9 cellular contexts compared by ENCODE assay signal in genomic region chr11:129373489-129373953, GRCh38. TPM values are rescaled to one million over a fixed set of nuclear protein-coding genes. Genes with fewer than 3 reads are reported as not detected.
DNase-seq lines count a peak whose midpoint lies in the region; ATAC-seq and TF ChIP-seq lines count a peak whose summit lies in the region.
"Had no signal": no experiment of that assay in that cellular context is flagged by ENCODE, and none has a peak within 500 bp of the region (broad histone marks: within the 10 kb centered on the region; RNA-seq: fewer than 3 reads in every experiment).

No MANE protein-coding gene starts in this region.

- H3K4me3 ChIP-seq in ascending aorta (peak overlapping the region; percentile 39 to 58), kidney epithelial cell (ENCODE audit: low read depth, low read length) (peak overlapping the region; percentile 13), stomach smooth muscle (ENCODE audit: low read length in 2 of 2) (peak overlapping the region; percentile 40 to 66)

- peak; percentile 10 for DNase-seq in activated CD4-positive, alpha-beta T cell treated with anti-CD3 and anti-CD28 coated beads for 36 hours
- DNase-seq in activated CD4-positive, alpha-beta T cell treated with anti-CD3 and anti-CD28 coated beads, Interleukin-2, amount 50 U/mL, for 1 hour = no peak
- DNase-seq in ascending aorta (ENCODE audit: low spot score in 2 of 2) (no peak), kidney epithelial cell (ENCODE audit: low read depth) (no peak), NCI-H2081 treated with DMSO at 0.1 percent for 48 hours (lab: John Stamatoyannopoulos, UW) (no peak), NOMO-1 (lab: John Stamatoyannopoulos, UW; ENCODE audit: unreplicated experiment in 2 of 2) (no peak)

- peaks cover 68% of the 10 kb centered on the region for H3K27me3 Mint-ChIP-seq in activated CD4-positive, alpha-beta T cell treated with anti-CD3 and anti-CD28 coated beads for 36 hours

- no peak overlapping the region for H3K27ac Mint-ChIP-seq in activated CD4-positive, alpha-beta T cell treated with anti-CD3 and anti-CD28 coated beads for 36 hours

- peaks cover 27% of the 10 kb centered on the region for H3K27me3 ChIP-seq in ascending aorta
- peaks cover 54% of the 10 kb centered on the region for H3K27me3 ChIP-seq in kidney epithelial cell (ENCODE audit: control insufficient read depth, insufficient read depth, low read length)
- peaks cover 62 to 72% of the 10 kb centered on the region in 2 donors for H3K27me3 ChIP-seq in stomach smooth muscle (ENCODE audit: control insufficient read depth in 1 of 2, insufficient read depth in 2 of 2, low read length in 2 of 2)

- no peak for ATAC-seq in activated CD4-positive, alpha-beta T cell treated with anti-CD3 and anti-CD28 coated beads for 36 hours
- ATAC-seq in GM18909 (IDR thresholded peaks at IDR 0.05; ENCODE audit: poor library complexity, unreplicated experiment) = no peak
- ATAC-seq: left lobe of liver had no signal

- no peaks in the 10 kb centered on the region for H3K9me3 Mint-ChIP-seq in activated CD4-positive, alpha-beta T cell treated with anti-CD3 and anti-CD28 coated beads for 36 hours (ENCODE audit: low read depth)

- TF ChIP-seq CTCF in ascending aorta (IDR thresholded peaks at IDR 0.05) (no peak), kidney epithelial cell (IDR thresholded peaks at IDR 0.05; ENCODE audit: insufficient read depth, low read length, poor library complexity, severe bottlenecking) (no peak)

- no peak overlapping the region for H3K9ac ChIP-seq in stomach smooth muscle (ENCODE audit: low read length in 2 of 2)

- intact Hi-C loops in activated CD4-positive, alpha-beta T cell treated with anti-CD3 and anti-CD28 coated beads for 36 hours (cut with DNase I, micrococcal nuclease) = loop anchor here in 1 of 2 experiments (5.0 kb wide), 1 partner anchor 269 kb away; no protein-coding TSS in a partner anchor
- intact Hi-C loops in ascending aorta (cut with DNase I) = no loop called here

- POLR2A ChIA-PET in activated CD4-positive, alpha-beta T cell treated with anti-CD3 and anti-CD28 coated beads for 36 hours (lab: Charles Lee) = no interaction called here

- H3K9me3 ChIP-seq in ascending aorta = no peaks in the 10 kb centered on the region
- H3K9me3 ChIP-seq in stomach smooth muscle (ENCODE audit: control insufficient read depth in 2 of 2, low read length in 2 of 2) = no peaks in the 10 kb centered on the region

- H3K4me3 Mint-ChIP-seq in activated CD4-positive, alpha-beta T cell treated with anti-CD3 and anti-CD28 coated beads for 36 hours = peak overlapping the region; percentile 50

- no peaks in the 10 kb centered on the region for H3K36me3 ChIP-seq in ascending aorta
- H3K36me3 ChIP-seq in kidney epithelial cell (ENCODE audit: control insufficient read depth, insufficient read depth, low read length) = no peaks in the 10 kb centered on the region
- H3K36me3 ChIP-seq in stomach smooth muscle (ENCODE audit: control insufficient read depth in 2 of 2, insufficient read depth in 2 of 2, low read length in 2 of 2) = no peaks in the 10 kb centered on the region

- peaks cover 25% of the 10 kb centered on the region for H3K4me1 Mint-ChIP-seq in activated CD4-positive, alpha-beta T cell treated with anti-CD3 and anti-CD28 coated beads for 36 hours

- CTCF ChIA-PET in activated CD4-positive, alpha-beta T cell treated with anti-CD3 and anti-CD28 coated beads for 36 hours (lab: Charles Lee) = interaction anchor here (0.8 to 3.2 kb wide), 2 partner anchors 9 to 107 kb away, joined by 4 to 18 read pairs; no protein-coding TSS in a partner anchor

- no peaks in the 10 kb centered on the region for H3K36me3 Mint-ChIP-seq in activated CD4-positive, alpha-beta T cell treated with anti-CD3 and anti-CD28 coated beads for 36 hours (ENCODE audit: low read depth)

- H3K27ac ChIP-seq in ascending aorta (no peak overlapping the region), stomach smooth muscle (ENCODE audit: low read length) (no peak overlapping the region)

- peaks cover 3 to 18% of the 10 kb centered on the region in 2 donors for H3K4me1 ChIP-seq in ascending aorta
- peaks cover 34% of the 10 kb centered on the region for H3K4me1 ChIP-seq in stomach smooth muscle (ENCODE audit: control insufficient read depth, insufficient read depth, low read length)

RNA-seq across cellular contexts. Expression of gene BARX2, which starts 2.1 kb away (rescaled TPM):
- total RNA-seq in activated CD4-positive, alpha-beta T cell treated with anti-CD3 and anti-CD28 coated beads for 36 hours = 1 to 10 TPM in 1 of 2 experiments, under 1 TPM in 1; 0.89 to 1.3 TPM
- total RNA-seq in ascending aorta (not detected), kidney epithelial cell (0.07 TPM in 1 of 2 replicates, not detected in the other)
- total RNA-seq: left lobe of liver had no signal
